Comparison of ENCODE assay signal across 1 cellular context in genomic region chr1:145981299-145981600, GRCh38.
TF ChIP-seq lines count a peak whose summit lies in the region.

No MANE protein-coding gene starts in this region.

TF ChIP-seq in IMR-90, 13 proteins besides CTCF, POLR2A, EP300 and RAD21:
- TF ChIP-seq MAFK (IDR thresholded peaks at IDR 0.05; ENCODE audit: low read depth, low read length) (no peak), MAZ (IDR thresholded peaks at IDR 0.05; ENCODE audit: borderline replicate concordance, low read depth, low read length) (no peak), CEBPB (IDR thresholded peaks at IDR 0.05; ENCODE audit: low read depth, low read length) (no peak), CHD1 (IDR thresholded peaks at IDR 0.05; ENCODE audit: low read depth, low read length) (no peak), RCOR1 (IDR thresholded peaks at IDR 0.05; ENCODE audit: insufficient replicate concordance, low read length) (no peak), NFE2L2 (IDR thresholded peaks at IDR 0.05; ENCODE audit: low read depth, low read length) (no peak), MXI1 (IDR thresholded peaks at IDR 0.05; ENCODE audit: borderline replicate concordance, low read depth, low read length) (no peak), BHLHE40 (IDR thresholded peaks at IDR 0.05; ENCODE audit: low read depth, low read length) (no peak), SMC3 (IDR thresholded peaks at IDR 0.05; ENCODE audit: low read depth, low read length) (no peak), FOS (IDR thresholded peaks at IDR 0.05; ENCODE audit: low read depth, low read length) (no peak), RFX5 (IDR thresholded peaks at IDR 0.05; ENCODE audit: low read depth, low read length) (no peak)
- TF ChIP-seq, protein P1, sequence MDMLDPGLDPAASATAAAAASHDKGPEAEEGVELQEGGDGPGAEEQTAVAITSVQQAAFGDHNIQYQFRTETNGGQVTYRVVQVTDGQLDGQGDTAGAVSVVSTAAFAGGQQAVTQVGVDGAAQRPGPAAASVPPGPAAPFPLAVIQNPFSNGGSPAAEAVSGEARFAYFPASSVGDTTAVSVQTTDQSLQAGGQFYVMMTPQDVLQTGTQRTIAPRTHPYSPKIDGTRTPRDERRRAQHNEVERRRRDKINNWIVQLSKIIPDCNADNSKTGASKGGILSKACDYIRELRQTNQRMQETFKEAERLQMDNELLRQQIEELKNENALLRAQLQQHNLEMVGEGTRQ (IDR thresholded peaks at IDR 0.05; ENCODE audit: low read depth, low read length): no peak
- TF ChIP-seq, protein P2, sequence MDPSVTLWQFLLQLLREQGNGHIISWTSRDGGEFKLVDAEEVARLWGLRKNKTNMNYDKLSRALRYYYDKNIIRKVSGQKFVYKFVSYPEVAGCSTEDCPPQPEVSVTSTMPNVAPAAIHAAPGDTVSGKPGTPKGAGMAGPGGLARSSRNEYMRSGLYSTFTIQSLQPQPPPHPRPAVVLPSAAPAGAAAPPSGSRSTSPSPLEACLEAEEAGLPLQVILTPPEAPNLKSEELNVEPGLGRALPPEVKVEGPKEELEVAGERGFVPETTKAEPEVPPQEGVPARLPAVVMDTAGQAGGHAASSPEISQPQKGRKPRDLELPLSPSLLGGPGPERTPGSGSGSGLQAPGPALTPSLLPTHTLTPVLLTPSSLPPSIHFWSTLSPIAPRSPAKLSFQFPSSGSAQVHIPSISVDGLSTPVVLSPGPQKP (IDR thresholded peaks at IDR 0.05; ENCODE audit: borderline replicate concordance, low read depth, low read length): no peak
